In the genomic region with DNA sequence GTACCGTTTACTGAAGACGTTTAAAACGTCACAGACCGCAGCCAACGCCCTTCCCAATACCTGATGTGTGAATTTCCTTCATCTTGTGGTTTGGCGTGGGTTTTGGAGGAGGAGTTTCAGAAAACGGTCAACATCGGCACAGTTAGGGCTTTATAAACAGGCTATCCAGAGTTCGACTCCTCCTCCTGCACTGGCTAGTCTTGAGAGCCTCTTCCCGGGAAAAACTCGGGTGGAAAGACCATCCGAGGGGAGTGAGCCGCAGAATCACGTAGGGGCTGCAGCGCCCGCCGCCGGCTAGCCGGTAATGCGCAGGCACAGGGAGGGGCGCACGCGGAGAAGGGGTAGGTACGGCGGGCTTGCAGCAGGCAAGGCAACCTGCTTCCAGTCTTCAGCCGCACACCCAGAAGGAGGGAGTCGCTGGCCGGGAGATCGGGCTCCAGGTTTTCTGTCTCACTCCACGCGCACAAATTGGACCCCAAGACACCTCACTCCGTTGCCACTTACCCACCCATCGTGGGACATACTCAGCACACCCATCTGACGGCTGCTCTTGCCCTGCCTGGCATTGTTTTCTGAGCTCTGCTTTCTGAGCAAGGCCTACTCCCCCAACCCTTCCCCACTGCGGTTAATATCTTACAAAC, we compare ENCODE assay signal across 8 cellular contexts. TPM values are rescaled to one million over a fixed set of nuclear protein-coding genes. Genes with fewer than 3 reads are reported as not detected.
DNase-seq lines count a peak whose midpoint lies in the region; ATAC-seq lines count a peak whose summit lies in the region.

No MANE protein-coding gene starts in this region.

- no peaks in the 10 kb centered on the region for H3K27me3 ChIP-seq in mucosa of rectum (ENCODE audit: control insufficient read depth in 2 of 2, insufficient read depth in 2 of 2, low read length in 2 of 2)
- no peaks in the 10 kb centered on the region for H3K27me3 ChIP-seq in aorta (ENCODE audit: control insufficient read depth in 1 of 2, insufficient read depth in 2 of 2, low read length in 1 of 2)

- H3K9me3 ChIP-seq in mucosa of rectum (ENCODE audit: control insufficient read depth in 2 of 2, low read length in 2 of 2): peaks cover 7% of the 10 kb centered on the region in 2 donors
- no peaks in the 10 kb centered on the region for H3K9me3 ChIP-seq in aorta (ENCODE audit: control insufficient read depth, low read length)

- DNase-seq in stimulated activated CD4-positive, alpha-beta T cell treated with anti-CD3 and anti-CD28 coated beads, Interleukin-4, amount 100 ng/mL, for 24 hours: peak; percentile 8
- DNase-seq in stimulated activated CD4-positive, alpha-beta T cell treated with anti-CD3 and anti-CD28 coated beads, Interleukin-2, amount 100 ng/mL, for 48 hours: no peak
- no peak for DNase-seq in effector memory CD8-positive, alpha-beta T cell
- DNase-seq in aorta: no peak
- no peak for DNase-seq in DMS153 treated with DMSO at 0.1 percent for 48 hours (lab: John Stamatoyannopoulos, UW; ENCODE audit: unreplicated experiment)

- H3K9ac ChIP-seq in mucosa of rectum (ENCODE audit: low read depth in 1 of 2, low read length in 2 of 2): no peak overlapping the region

- peak overlapping the region; percentile 60 to 68 for H3K4me3 Mint-ChIP-seq in effector memory CD8-positive, alpha-beta T cell

- peaks cover 4% of the 10 kb centered on the region for H3K36me3 Mint-ChIP-seq in effector memory CD8-positive, alpha-beta T cell (ENCODE audit: insufficient read depth)

- H3K4me1 ChIP-seq in mucosa of rectum (ENCODE audit: control insufficient read depth in 2 of 2, insufficient read depth in 2 of 2, low read length in 2 of 2): no peaks in the 10 kb centered on the region
- H3K4me1 ChIP-seq in aorta (ENCODE audit: control insufficient read depth in 1 of 2, insufficient read depth in 2 of 2, low read length in 2 of 2): no peaks in the 10 kb centered on the region

- peaks cover 2 to 4% of the 10 kb centered on the region in 2 donors for H3K4me1 Mint-ChIP-seq in effector memory CD8-positive, alpha-beta T cell (ENCODE audit: low read depth in 2 of 2)

- no peak overlapping the region for H3K27ac Mint-ChIP-seq in effector memory CD8-positive, alpha-beta T cell

- H3K9me3 Mint-ChIP-seq in effector memory CD8-positive, alpha-beta T cell: peaks cover 0 to 8% of the 10 kb centered on the region in 2 donors

- peak; percentile 58 for ATAC-seq in effector memory CD8-positive, alpha-beta T cell (replicated peaks)
- ATAC-seq in aorta (ENCODE audit: low FRiP score) (peak; percentile 44), HG03442 (IDR thresholded peaks at IDR 0.05; ENCODE audit: unreplicated experiment) (no peak), GM21423 (IDR thresholded peaks at IDR 0.05; ENCODE audit: unreplicated experiment) (no peak)

- H3K27ac ChIP-seq in mucosa of rectum (ENCODE audit: low read depth in 2 of 2, low read length in 2 of 2) (no peak overlapping the region), aorta (ENCODE audit: low read depth in 1 of 2, low read length in 2 of 2) (no peak overlapping the region)

- intact Hi-C loops in aorta (cut with DNase I): no loop called here

- H3K36me3 ChIP-seq in mucosa of rectum (ENCODE audit: control insufficient read depth in 2 of 2, insufficient read depth in 2 of 2, low read length in 2 of 2) (no peaks in the 10 kb centered on the region), aorta (ENCODE audit: control insufficient read depth in 1 of 2, insufficient read depth in 2 of 2, low read length in 1 of 2) (no peaks in the 10 kb centered on the region)

- H3K27me3 Mint-ChIP-seq in effector memory CD8-positive, alpha-beta T cell: peaks cover 0 to 11% of the 10 kb centered on the region in 2 donors

- H3K4me3 ChIP-seq in mucosa of rectum (ENCODE audit: low read length in 2 of 2): peak overlapping the region; percentile 14 to 34
- no peak overlapping the region for H3K4me3 ChIP-seq in aorta (ENCODE audit: low read length in 2 of 2)

- 9% methylated on average over 35 of the region's 35 CpGs for WGBS in aorta, 2 donors

RNA-seq across cellular contexts. Expression of gene SLC19A2, which starts 25.4 kb away (rescaled TPM):
- total RNA-seq in aorta: 10 to 100 TPM in 1 of 2 donors, 1 to 10 TPM in 1; 8.7 to 26.9 TPM
- 1 to 10 TPM; 3.5 to 8.1 TPM for polyA plus RNA-seq in aorta

RNA-seq across cellular contexts. Expression of gene CCDC181, which starts 33.0 kb away (rescaled TPM):
- under 1 TPM; 0.48 to 0.97 TPM for total RNA-seq in aorta
- 1 to 10 TPM; 1.6 to 3.9 TPM for polyA plus RNA-seq in aorta

Comparison
In these comparisons a context has a peak if more than half of its experiments do, and no peak if none do; other contexts are left out.
1. ATAC-seq: peak in effector memory CD8-positive, alpha-beta T cell (single experiment) and aorta (single experiment); none in HG03442 (single experiment) and GM21423 (single experiment).
2. H3K4me3 ChIP-seq: peak in mucosa of rectum (2 of 2); none in aorta (0 of 2).